Comparison of ENCODE assay signal across 17 cellular contexts in genomic region chr16:27362570-27363245, GRCh38. TPM values are rescaled to one million over a fixed set of nuclear protein-coding genes. Genes with fewer than 3 reads are reported as not detected.
DNase-seq lines count a peak whose midpoint lies in the region; ATAC-seq and TF ChIP-seq lines count a peak whose summit lies in the region.
"Had no signal": no experiment of that assay in that cellular context is flagged by ENCODE, and none has a peak within 500 bp of the region (broad histone marks: within the 10 kb centered on the region; RNA-seq: fewer than 3 reads in every experiment).

No MANE protein-coding gene starts in this region.

- no peak overlapping the region for H2AFZ ChIP-seq in OCI-LY7 (ENCODE audit: low read length)

- TF ChIP-seq CTCF in Caco-2 (IDR thresholded peaks at IDR 0.05; ENCODE audit: insufficient read depth in 1 of 2, low read depth in 1 of 2, low read length in 1 of 2, severe bottlenecking in 1 of 2, unreplicated experiment in 1 of 2): no peak
- TF ChIP-seq CTCF in OCI-LY7 (conservative IDR thresholded peaks at IDR 0.05; ENCODE audit: low read length): no peak

- ATAC-seq in activated CD4-positive, alpha-beta T cell treated with anti-CD3 and anti-CD28 coated beads for 36 hours: no peak
- ATAC-seq in activated naive CD8-positive, alpha-beta T cell treated with anti-CD3 and anti-CD28 coated beads, Interleukin-2, amount 10 ng/mL, durations not matched to agents 7 days and 5 days (ENCODE audit: low read depth): no peak
- ATAC-seq in naive thymus-derived CD8-positive, alpha-beta T cell: no peak

- peaks cover 1% of the 10 kb centered on the region for H3K9me3 Mint-ChIP-seq in activated CD4-positive, alpha-beta T cell treated with anti-CD3 and anti-CD28 coated beads for 36 hours (ENCODE audit: low read depth)
- H3K9me3 Mint-ChIP-seq in Caco-2 (ENCODE audit: unreplicated experiment): no peaks in the 10 kb centered on the region
- no peaks in the 10 kb centered on the region for H3K9me3 Mint-ChIP-seq in activated naive CD8-positive, alpha-beta T cell treated with anti-CD3 and anti-CD28 coated beads, Interleukin-2, amount 10 ng/mL, durations not matched to agents 7 days and 5 days
- no peaks in the 10 kb centered on the region for H3K9me3 Mint-ChIP-seq in naive thymus-derived CD8-positive, alpha-beta T cell

- BruUV-seq in Caco-2 (replicated peaks; lab: Mats Ljungman, UMichigan) (no TSS peak), OCI-LY7 (replicated peaks; lab: Mats Ljungman, UMichigan) (no TSS peak)

- H3K27me3 Mint-ChIP-seq in activated CD4-positive, alpha-beta T cell treated with anti-CD3 and anti-CD28 coated beads for 36 hours: no peaks in the 10 kb centered on the region
- no peaks in the 10 kb centered on the region for H3K27me3 Mint-ChIP-seq in Caco-2 (ENCODE audit: insufficient read depth, unreplicated experiment)
- no peaks in the 10 kb centered on the region for H3K27me3 Mint-ChIP-seq in activated naive CD8-positive, alpha-beta T cell treated with anti-CD3 and anti-CD28 coated beads, Interleukin-2, amount 10 ng/mL, durations not matched to agents 7 days and 5 days
- no peaks in the 10 kb centered on the region for H3K27me3 Mint-ChIP-seq in naive thymus-derived CD8-positive, alpha-beta T cell

- H3K4me1 ChIP-seq in Caco-2 (peaks cover 27% of the 10 kb centered on the region), OCI-LY7 (ENCODE audit: insufficient read depth, low read length, poor library complexity, severe bottlenecking) (peaks cover 11% of the 10 kb centered on the region)

- DNase-seq in activated CD4-positive, alpha-beta T cell treated with anti-CD3 and anti-CD28 coated beads for 36 hours: no peak
- DNase-seq in activated CD4-positive, alpha-beta T cell treated with anti-CD3 and anti-CD28 coated beads, Interleukin-2, amount 50 U/mL, for 4 hours: no peak
- DNase-seq in Caco-2 (no peak), D341Med (ENCODE audit: low spot score) (no peak), OCI-LY7 (ENCODE audit: low spot score) (no peak), NCI-H1048 (lab: John Stamatoyannopoulos, UW) (no peak)
- no peak for DNase-seq in activated naive CD8-positive, alpha-beta T cell treated with anti-CD3 and anti-CD28 coated beads, Interleukin-2, amount 10 ng/mL, durations not matched to agents 7 days and 5 days
- DNase-seq in naive thymus-derived CD8-positive, alpha-beta T cell: no peak
- DNase-seq: amygdala; cerebellar nuclear complex; effector memory CD4-positive, alpha-beta T cell; Kasumi-1; NCI-H1105 treated with DMSO at 0.1 percent for 48 hours; NCI-H526; stimulated activated CD4-positive, alpha-beta T cell treated with anti-CD3 and anti-CD28 coated beads, Interleukin-4, amount 100 ng/mL, for 24 hours; T-helper 9 cell had no signal

- H4K20me1 ChIP-seq in OCI-LY7 (ENCODE audit: insufficient read depth, low read length): no peaks in the 10 kb centered on the region

- intact Hi-C loops in activated CD4-positive, alpha-beta T cell treated with anti-CD3 and anti-CD28 coated beads for 36 hours (cut with DNase I, micrococcal nuclease): no loop called here
- intact Hi-C loops in Caco-2 (cut with micrococcal nuclease; ENCODE audit: unreplicated experiment) (loop anchor here (5.0 kb wide), 1 partner anchor 35 kb away; no protein-coding TSS in a partner anchor), OCI-LY7 (cut with micrococcal nuclease; ENCODE audit: unreplicated experiment) (no loop called here)

- no peak overlapping the region for H3K4me3 Mint-ChIP-seq in activated CD4-positive, alpha-beta T cell treated with anti-CD3 and anti-CD28 coated beads for 36 hours
- H3K4me3 Mint-ChIP-seq in Caco-2 (ENCODE audit: unreplicated experiment): peak overlapping the region; percentile 8
- no peak overlapping the region for H3K4me3 Mint-ChIP-seq in activated naive CD8-positive, alpha-beta T cell treated with anti-CD3 and anti-CD28 coated beads, Interleukin-2, amount 10 ng/mL, durations not matched to agents 7 days and 5 days
- no peak overlapping the region for H3K4me3 Mint-ChIP-seq in naive thymus-derived CD8-positive, alpha-beta T cell

- CTCF ChIA-PET in activated CD4-positive, alpha-beta T cell treated with anti-CD3 and anti-CD28 coated beads for 36 hours (lab: Charles Lee): interaction anchor here (1.0 to 1.3 kb wide), 2 partner anchors 14 to 132 kb away, joined by 3 to 5 read pairs; no protein-coding TSS in a partner anchor
- CTCF ChIA-PET in Caco-2 (lab: Charles Lee): no interaction called here
- CTCF ChIA-PET in OCI-LY7 (lab: Charles Lee; ENCODE audit: unreplicated experiment): no interaction called here

- H3K9me3 ChIP-seq in Caco-2 (no peaks in the 10 kb centered on the region), OCI-LY7 (ENCODE audit: low read length) (0 out of 2 replicates have a peak, but pooled peaks cover 6% of the 10 kb centered on the region)

- POLR2A ChIA-PET in activated CD4-positive, alpha-beta T cell treated with anti-CD3 and anti-CD28 coated beads for 36 hours (lab: Charles Lee): interaction anchor here (0.8 kb wide), 1 partner anchor 96 kb away, joined by 5 read pairs; no protein-coding TSS in a partner anchor
- POLR2A ChIA-PET in Caco-2 (lab: Charles Lee) (no interaction called here), OCI-LY7 (lab: Charles Lee) (no interaction called here)
- POLR2A ChIA-PET in activated naive CD8-positive, alpha-beta T cell treated with anti-CD3 and anti-CD28 coated beads, Interleukin-2, amount 10 ng/mL, durations not matched to agents 7 days and 5 days (lab: Charles Lee): interaction anchor here (1.0 to 1.7 kb wide), 3 partner anchors 100 to 193 kb away, joined by 4 to 6 read pairs (median 4); no protein-coding TSS in a partner anchor
- POLR2A ChIA-PET in naive thymus-derived CD8-positive, alpha-beta T cell (lab: Charles Lee): no interaction called here

- H3K27ac Mint-ChIP-seq in activated CD4-positive, alpha-beta T cell treated with anti-CD3 and anti-CD28 coated beads for 36 hours: peak overlapping the region; percentile 75
- peak overlapping the region; percentile 22 for H3K27ac Mint-ChIP-seq in Caco-2 (ENCODE audit: unreplicated experiment)
- H3K27ac Mint-ChIP-seq in activated naive CD8-positive, alpha-beta T cell treated with anti-CD3 and anti-CD28 coated beads, Interleukin-2, amount 10 ng/mL, durations not matched to agents 7 days and 5 days: peak overlapping the region; percentile 52
- peak overlapping the region in 9 of 10 donors; percentile 9 to 95 (median 63) for H3K27ac Mint-ChIP-seq in naive thymus-derived CD8-positive, alpha-beta T cell

- H3K27me3 ChIP-seq in Caco-2 (replicated peaks; ENCODE audit: control insufficient read depth, insufficient read depth, low read length): no peaks in the 10 kb centered on the region

- H3K36me3 Mint-ChIP-seq in activated CD4-positive, alpha-beta T cell treated with anti-CD3 and anti-CD28 coated beads for 36 hours (ENCODE audit: low read depth): peaks cover 82% of the 10 kb centered on the region
- peaks cover 47% of the 10 kb centered on the region for H3K36me3 Mint-ChIP-seq in Caco-2 (ENCODE audit: insufficient read depth, unreplicated experiment)
- peaks cover 59% of the 10 kb centered on the region for H3K36me3 Mint-ChIP-seq in activated naive CD8-positive, alpha-beta T cell treated with anti-CD3 and anti-CD28 coated beads, Interleukin-2, amount 10 ng/mL, durations not matched to agents 7 days and 5 days
- peaks cover 7 to 60% (median 31%) of the 10 kb centered on the region in 3 donors for H3K36me3 Mint-ChIP-seq in naive thymus-derived CD8-positive, alpha-beta T cell

- H3K4me1 Mint-ChIP-seq in activated CD4-positive, alpha-beta T cell treated with anti-CD3 and anti-CD28 coated beads for 36 hours: peaks cover 53% of the 10 kb centered on the region
- peaks cover 26% of the 10 kb centered on the region for H3K4me1 Mint-ChIP-seq in Caco-2 (ENCODE audit: low read depth, unreplicated experiment)
- peaks cover 28% of the 10 kb centered on the region for H3K4me1 Mint-ChIP-seq in activated naive CD8-positive, alpha-beta T cell treated with anti-CD3 and anti-CD28 coated beads, Interleukin-2, amount 10 ng/mL, durations not matched to agents 7 days and 5 days
- peaks cover 14 to 44% (median 40%) of the 10 kb centered on the region in 4 donors for H3K4me1 Mint-ChIP-seq in naive thymus-derived CD8-positive, alpha-beta T cell

- H3K79me2 ChIP-seq in OCI-LY7 (ENCODE audit: insufficient read depth, low read depth, low read length): no peaks in the 10 kb centered on the region

- no peak overlapping the region for H3K4me2 ChIP-seq in OCI-LY7 (ENCODE audit: low read length)

- H3K4me3 ChIP-seq in Caco-2 (ENCODE audit: low read depth, low read length): no peak overlapping the region
- no peak overlapping the region for H3K4me3 ChIP-seq in OCI-LY7 (ENCODE audit: low read depth, low read length, poor library complexity, severe bottlenecking)
- H3K4me3 ChIP-seq: skin epidermis had no signal

- H3K9me2 ChIP-seq in OCI-LY7 (ENCODE audit: insufficient read depth, low read length): no peaks in the 10 kb centered on the region

- peaks cover 5% of the 10 kb centered on the region; the same call in 1 of the 2 replicates for H3K36me3 ChIP-seq in Caco-2 (ENCODE audit: control insufficient read depth, insufficient read depth, low read length)
- H3K36me3 ChIP-seq in OCI-LY7 (ENCODE audit: insufficient read depth, low read length): peaks cover 46% of the 10 kb centered on the region

- H3K27ac ChIP-seq in OCI-LY7 (ENCODE audit: low read depth, low read length, poor library complexity, severe bottlenecking): no peak overlapping the region

RNA-seq across cellular contexts. Expression of gene IL21R, which starts 39.3 kb away (rescaled TPM):
- total RNA-seq in activated CD4-positive, alpha-beta T cell treated with anti-CD3 and anti-CD28 coated beads for 36 hours: 10 to 100 TPM; 61.8 to 73.5 TPM
- total RNA-seq in Caco-2 (2022): 0.07 and 0.12 TPM in 2 replicates
- total RNA-seq in activated naive CD8-positive, alpha-beta T cell treated with anti-CD3 and anti-CD28 coated beads, Interleukin-2, amount 10 ng/mL, durations not matched to agents 7 days and 5 days: 10 to 100 TPM; 27.2 to 27.5 TPM
- total RNA-seq in naive thymus-derived CD8-positive, alpha-beta T cell: 10 to 100 TPM; 29.3 to 29.4 TPM
- 10 to 100 TPM; 26.5 to 47.1 (median 33.9) TPM for polyA plus RNA-seq in naive thymus-derived CD8-positive, alpha-beta T cell
- 10.0 and 10.9 TPM in 2 replicates for total RNA-seq in OCI-LY7 (2014; rRNA removed; shearing (Covaris generic))
- total RNA-seq in OCI-LY7 (2022): 36.7 and 47.0 TPM in 2 replicates

RNA-seq across cellular contexts. Expression of gene IL4R, which starts 48.9 kb away (rescaled TPM):
- total RNA-seq in activated CD4-positive, alpha-beta T cell treated with anti-CD3 and anti-CD28 coated beads for 36 hours: 100 to 1,000 TPM; 185 to 229 TPM
- total RNA-seq in Caco-2 (2022) (32.6 and 34.4 TPM in 2 replicates), OCI-LY7 (2022) (73.1 and 101 TPM in 2 replicates)
- total RNA-seq in activated naive CD8-positive, alpha-beta T cell treated with anti-CD3 and anti-CD28 coated beads, Interleukin-2, amount 10 ng/mL, durations not matched to agents 7 days and 5 days: 100 to 1,000 TPM; 215 TPM
- total RNA-seq in naive thymus-derived CD8-positive, alpha-beta T cell: 100 to 1,000 TPM; 117 to 120 TPM
- 10 to 100 TPM; 18.8 to 49.4 (median 34.7) TPM for polyA plus RNA-seq in naive thymus-derived CD8-positive, alpha-beta T cell
- 33.0 and 82.8 TPM in 2 replicates for total RNA-seq in OCI-LY7 (2014; rRNA removed; shearing (Covaris generic))

Comparison
In these comparisons a context has a peak if more than half of its experiments do, and no peak if none do; other contexts are left out.
1. H3K27ac Mint-ChIP-seq: peak in every context shown above with its lines; median percentile 75 in activated CD4-positive, alpha-beta T cell treated with anti-CD3 and anti-CD28 coated beads for 36 hours; 63 in naive thymus-derived CD8-positive, alpha-beta T cell; 52 in activated naive CD8-positive, alpha-beta T cell treated with anti-CD3 and anti-CD28 coated beads, Interleukin-2, amount 10 ng/mL, durations not matched to agents 7 days and 5 days; 22 in Caco-2.
2. POLR2A ChIA-PET loops: an anchor here in activated CD4-positive, alpha-beta T cell treated with anti-CD3 and anti-CD28 coated beads for 36 hours (0.8 kb wide) and activated naive CD8-positive, alpha-beta T cell treated with anti-CD3 and anti-CD28 coated beads, Interleukin-2, amount 10 ng/mL, durations not matched to agents 7 days and 5 days (1.0 to 1.7 kb wide); none called in Caco-2, naive thymus-derived CD8-positive, alpha-beta T cell and OCI-LY7.